ENCODE assay signal across 26 cellular contexts in the genomic region with DNA sequence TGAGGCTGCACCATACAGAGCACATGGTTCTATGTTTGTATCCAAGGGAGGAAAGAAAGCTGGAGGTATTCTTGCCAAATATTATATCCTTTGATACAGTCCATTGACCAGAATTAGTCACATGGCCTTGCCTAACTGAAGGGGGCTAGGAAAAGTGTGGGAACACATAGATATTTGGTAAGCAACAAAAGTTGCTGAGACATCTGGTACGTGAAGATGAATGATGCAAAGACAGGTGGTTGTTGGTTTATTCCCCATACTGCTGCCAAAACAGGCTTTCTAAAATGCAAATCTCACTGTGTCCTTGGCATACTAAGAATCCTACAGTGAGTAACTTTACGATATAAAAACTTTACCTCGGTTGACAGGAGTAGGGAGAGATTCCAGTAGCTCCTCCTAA.
DNase-seq lines count a peak whose midpoint lies in the region; ATAC-seq and TF ChIP-seq lines count a peak whose summit lies in the region.
"Had no signal": no experiment of that assay in that cellular context is flagged by ENCODE, and none has a peak within 500 bp of the region (broad histone marks: within the 10 kb centered on the region; RNA-seq: fewer than 3 reads in every experiment).

No MANE protein-coding gene starts in this region.

- peak overlapping the region; percentile 60; the same call in 1 of the 2 replicates for H2AFZ ChIP-seq in PC-9

- H3K4me1 ChIP-seq in PC-9 (replicated peaks; ENCODE audit: insufficient read depth) = no peaks in the 10 kb centered on the region
- no peaks in the 10 kb centered on the region for H3K4me1 ChIP-seq in naive thymus-derived CD4-positive, alpha-beta T cell (ENCODE audit: control insufficient read depth in 2 of 2, insufficient read depth in 2 of 2, low read length in 2 of 2)
- H3K4me1 ChIP-seq in sigmoid colon = no peaks in the 10 kb centered on the region
- H3K4me1 ChIP-seq: BE2C had no signal

- WGBS in sigmoid colon, 2 donors = 61 to 84% methylated on average over 3 of the region's 3 CpGs

- H3K27ac ChIP-seq in PC-9 (no peak overlapping the region), sigmoid colon (no peak overlapping the region)
- H3K27ac ChIP-seq in naive thymus-derived CD4-positive, alpha-beta T cell (ENCODE audit: low read depth, low read length) = no peak overlapping the region
- H3K27ac ChIP-seq: HL-60, KMS-11, SJCRH30 had no signal

- H3K36me3 ChIP-seq in PC-9 (ENCODE audit: low read depth) (no peaks in the 10 kb centered on the region), sigmoid colon (no peaks in the 10 kb centered on the region)
- no peaks in the 10 kb centered on the region for H3K36me3 ChIP-seq in naive thymus-derived CD4-positive, alpha-beta T cell (ENCODE audit: control insufficient read depth in 2 of 3, insufficient read depth in 3 of 3, low read length in 3 of 3)
- H3K36me3 ChIP-seq: BE2C, SJCRH30 had no signal

- no peaks in the 10 kb centered on the region for H3K9me2 ChIP-seq in PC-9 (ENCODE audit: insufficient read depth)

- H3K27ac Mint-ChIP-seq in naive thymus-derived CD4-positive, alpha-beta T cell = no peak overlapping the region
- H3K27ac Mint-ChIP-seq: CD14-positive monocyte; CD8-positive, alpha-beta memory T cell; IgD-negative memory B cell had no signal

- no peak for TF ChIP-seq POLR2A in sigmoid colon (IDR thresholded peaks at IDR 0.05)

- CTCF ChIA-PET in PC-9 (lab: Charles Lee) = no interaction called here
- CTCF ChIA-PET in naive thymus-derived CD4-positive, alpha-beta T cell (lab: Charles Lee) = no interaction called here

- POLR2A ChIA-PET in PC-9 (lab: Charles Lee; ENCODE audit: unreplicated experiment) = interaction anchor here (0.6 kb wide), 1 partner anchor 247 kb away, joined by 5 read pairs; no protein-coding TSS in a partner anchor
- POLR2A ChIA-PET in naive thymus-derived CD4-positive, alpha-beta T cell (lab: Charles Lee) = no interaction called here

- no peak overlapping the region for H3K4me2 ChIP-seq in PC-9
- H3K4me2 ChIP-seq: KMS-11 had no signal

- H3K4me3 ChIP-seq in PC-9 = no peak overlapping the region
- H3K4me3 ChIP-seq in fibroblast of mammary gland (ENCODE audit: control insufficient read depth, low read depth, low read length) = no peak overlapping the region
- H3K4me3 ChIP-seq in skeletal muscle cell (ENCODE audit: low read depth, low read length) = no peak overlapping the region
- no peak overlapping the region for H3K4me3 ChIP-seq in naive thymus-derived CD4-positive, alpha-beta T cell (ENCODE audit: low read length)
- H3K4me3 ChIP-seq in sigmoid colon = no peak overlapping the region
- H3K4me3 ChIP-seq: SJCRH30 had no signal

- H4K20me1 ChIP-seq in PC-9 (ENCODE audit: insufficient read depth) = no peaks in the 10 kb centered on the region

- no TSS peak for BruUV-seq in PC-9 (replicated peaks; lab: Mats Ljungman, UMichigan)

- H3F3A ChIP-seq in PC-9 (ENCODE audit: insufficient read depth, low read depth) = no peaks in the 10 kb centered on the region

- no peak for TF ChIP-seq CTCF in PC-9 (conservative IDR thresholded peaks at IDR 0.05)
- TF ChIP-seq CTCF in fibroblast of mammary gland (conservative IDR thresholded peaks at IDR 0.05; ENCODE audit: control insufficient read depth, insufficient read depth, low read depth, low read length) = no peak
- no peak for TF ChIP-seq CTCF in sigmoid colon (IDR thresholded peaks at IDR 0.05)

- no peaks in the 10 kb centered on the region for H3K79me2 ChIP-seq in PC-9 (ENCODE audit: low read depth)

- peaks cover 0 to 14% (median 5%) of the 10 kb centered on the region in 11 donors for H3K9me3 Mint-ChIP-seq in naive thymus-derived CD4-positive, alpha-beta T cell

- intact Hi-C loops in PC-9 (cut with micrococcal nuclease; ENCODE audit: unreplicated experiment) = no loop called here
- intact Hi-C loops in naive thymus-derived CD4-positive, alpha-beta T cell (cut with micrococcal nuclease) = no loop called here
- intact Hi-C loops in sigmoid colon (cut with DNase I) = no loop called here

- DNase-seq in LHCN-M2 (ENCODE audit: low read depth) (peak; percentile 76), PC-9 (no peak), fibroblast of mammary gland (ENCODE audit: low read depth) (peak; percentile 40), skeletal muscle cell (ENCODE audit: low read depth) (peak; percentile 15), sigmoid colon (no peak), NCI-H1436 (lab: John Stamatoyannopoulos, UW) (no peak)
- no peak for DNase-seq in naive thymus-derived CD4-positive, alpha-beta T cell
- DNase-seq: BE2C; CD8-positive, alpha-beta memory T cell; DMS 273 treated with DMSO at 0.1 percent for 48 hours; DMS79; GF-D8; NCI-H1092; NCI-H187; NCI-H2081 treated with DMSO at 0.1 percent for 48 hours; NCI-H774; NK-92 treated with Interleukin-12 subunit alpha and Interleukin-12 subunit beta, amount 100 ng/mL, for 24 hours; PC-3 had no signal

- no peaks in the 10 kb centered on the region for H3K4me1 Mint-ChIP-seq in naive thymus-derived CD4-positive, alpha-beta T cell
- H3K4me1 Mint-ChIP-seq: CD14-positive monocyte; CD8-positive, alpha-beta memory T cell; IgD-negative memory B cell had no signal

- H3K27me3 ChIP-seq in PC-9 (ENCODE audit: insufficient read depth, low read depth) (no peaks in the 10 kb centered on the region), sigmoid colon (no peaks in the 10 kb centered on the region)
- no peaks in the 10 kb centered on the region for H3K27me3 ChIP-seq in naive thymus-derived CD4-positive, alpha-beta T cell (ENCODE audit: control insufficient read depth in 2 of 2, insufficient read depth in 2 of 2, low read length in 2 of 2)
- H3K27me3 ChIP-seq: SJCRH30 had no signal

- no peaks in the 10 kb centered on the region for H3K27me3 Mint-ChIP-seq in naive thymus-derived CD4-positive, alpha-beta T cell
- H3K27me3 Mint-ChIP-seq: IgD-negative memory B cell had no signal

- no peak for ATAC-seq in naive thymus-derived CD4-positive, alpha-beta T cell
- ATAC-seq: HCT116, PC-3, Right ventricle myocardium inferior, SK-N-SH treated with all-trans-retinoic acid at 6 μM for 48 hours had no signal

- no peak for TF ChIP-seq EP300 in sigmoid colon (IDR thresholded peaks at IDR 0.05)

- H3K4me3 Mint-ChIP-seq in naive thymus-derived CD4-positive, alpha-beta T cell = no peak overlapping the region
- H3K4me3 Mint-ChIP-seq: CD14-positive monocyte; CD8-positive, alpha-beta memory T cell had no signal

- no peaks in the 10 kb centered on the region for H3K36me3 Mint-ChIP-seq in naive thymus-derived CD4-positive, alpha-beta T cell
- H3K36me3 Mint-ChIP-seq: CD14-positive monocyte; CD8-positive, alpha-beta memory T cell had no signal

- H3K9me3 ChIP-seq in PC-9 (ENCODE audit: insufficient read depth, low read depth) (no peaks in the 10 kb centered on the region), sigmoid colon (no peaks in the 10 kb centered on the region)
- no peaks in the 10 kb centered on the region for H3K9me3 ChIP-seq in naive thymus-derived CD4-positive, alpha-beta T cell (ENCODE audit: control insufficient read depth in 2 of 3, low read length in 3 of 3)
- H3K9me3 ChIP-seq: BE2C, SJCRH30 had no signal

Comparison
In these comparisons a context has a peak if more than half of its experiments do, and no peak if none do; other contexts are left out.
1. DNase-seq: peak in LHCN-M2 (single experiment), fibroblast of mammary gland (single experiment) and skeletal muscle cell (single experiment); none in PC-9 (0 of 2), naive thymus-derived CD4-positive, alpha-beta T cell (0 of 9), sigmoid colon (single experiment) and NCI-H1436 (single experiment).